Comparison of ENCODE assay signal across 14 cellular contexts in genomic region chr6:135161996-135162395, GRCh38. TPM values are rescaled to one million over a fixed set of nuclear protein-coding genes. Genes with fewer than 3 reads are reported as not detected.
DNase-seq lines count a peak whose midpoint lies in the region; ATAC-seq, FAIRE-seq and TF ChIP-seq lines count a peak whose summit lies in the region.
"Had no signal": no experiment of that assay in that cellular context is flagged by ENCODE, and none has a peak within 500 bp of the region (broad histone marks: within the 10 kb centered on the region; RNA-seq: fewer than 3 reads in every experiment).

No MANE protein-coding gene starts in this region.

- no peak overlapping the region for H2AFZ ChIP-seq in KMS-11 (ENCODE audit: low read depth)
- H2AFZ ChIP-seq in GM12878 (ENCODE audit: control insufficient read depth, low read depth, low read length): peak overlapping the region; percentile 22

- intact Hi-C loops in GM12878 (cut with micrococcal nuclease; ENCODE audit: unreplicated experiment): loop anchor here (1.0 kb wide), 1 partner anchor 159 kb away; no protein-coding TSS in a partner anchor

- H3K79me2 ChIP-seq in KMS-11 (ENCODE audit: insufficient read depth, low read depth): no peaks in the 10 kb centered on the region
- no peaks in the 10 kb centered on the region for H3K79me2 ChIP-seq in GM12878 (ENCODE audit: control insufficient read depth, insufficient read depth, low read length)

- FAIRE-seq in GM12878 (lab: Jason Lieb, UNC) (peak; percentile 31), urothelium cell line (lab: Jason Lieb, UNC) (no peak)

- SMC1A ChIA-PET in GM12878 (lab: Charles Lee; ENCODE audit: uncharacterized antibody, unreplicated experiment): interaction anchor here (0.6 to 4.5 kb wide), 15 partner anchors 10 to 788 kb away, joined by 3 to 55 read pairs (median 4); partner anchors contain the start of gene HBS1L

- 4% methylated on average over 1 of the region's 1 CpG for WGBS in GM12878 (ENCODE audit: insufficient coverage, insufficient replicate concordance, low lambda C conversion rate, missing lambda C conversion rate)

- POLR2A ChIA-PET in GM12878 (lab: Charles Lee): interaction anchor here (2.7 to 5.4 kb wide), 3 partner anchors 14 to 21 kb away, joined by 15 to 52 read pairs (median 24); partner anchors contain the start of gene MYB

- H3K9ac ChIP-seq in KMS-11 (no peak overlapping the region), GM12878 (ENCODE audit: control insufficient read depth, insufficient read depth, low read length) (peak overlapping the region; percentile 53; the same call in 1 of the 2 replicates)

- H3K36me3 ChIP-seq in KMS-11 (ENCODE audit: insufficient read depth) (no peaks in the 10 kb centered on the region), GM12878 (ENCODE audit: control insufficient read depth in 2 of 2, insufficient read depth in 2 of 2, low read length in 1 of 2) (no peaks in the 10 kb centered on the region)
- H3K36me3 ChIP-seq: BE2C, gastroesophageal sphincter had no signal

- TF ChIP-seq CTCF in KMS-11 (conservative IDR thresholded peaks at IDR 0.05; ENCODE audit: low read depth, low read length) (no peak), GM12878 (IDR thresholded peaks at IDR 0.05 in 2 of 3, conservative IDR thresholded peaks at IDR 0.05 in 1 of 3; ENCODE audit: control insufficient read depth in 2 of 3, extremely low read depth in 1 of 3, insufficient read depth in 1 of 3, low read depth in 3 of 3, low read length in 3 of 3) (no peak)

- H3K27me3 ChIP-seq in KMS-11 (ENCODE audit: insufficient read depth, low read depth): no peaks in the 10 kb centered on the region
- no peaks in the 10 kb centered on the region for H3K27me3 ChIP-seq in GM12878 (replicated peaks in 1 of 2; ENCODE audit: control insufficient read depth in 2 of 2, insufficient read depth in 2 of 2, low read length in 1 of 2)
- H3K27me3 ChIP-seq: BE2C had no signal

- H3K4me3 ChIP-seq in KMS-11 (IDR thresholded peaks at IDR 0.05; ENCODE audit: insufficient read depth, low read depth, low read length) (no peak overlapping the region), GM12878 (no peak overlapping the region)
- H3K4me3 ChIP-seq: gastroesophageal sphincter, skin epidermis had no signal

- CTCF ChIA-PET in GM12878 (lab: Yijun Ruan, JAX): interaction anchor here (0.7 to 7.2 kb wide), 17 partner anchors 10 to 160 kb away, joined by 3 to 128 read pairs (median 5); partner anchors contain the start of gene MYB

- no TSS peak for BruUV-seq in GM12878 (replicated peaks; lab: Mats Ljungman, UMichigan)

- H3K4me1 ChIP-seq in KMS-11 (ENCODE audit: low read depth, poor library complexity, severe bottlenecking) (peaks cover 26% of the 10 kb centered on the region), GM12878 (ENCODE audit: control insufficient read depth, insufficient read depth, low read length) (peaks cover 28% of the 10 kb centered on the region)
- H3K4me1 ChIP-seq: BE2C, gastroesophageal sphincter had no signal

- ATAC-seq in GM18505 (IDR thresholded peaks at IDR 0.05; ENCODE audit: unreplicated experiment): no peak
- peak; percentile 45 for ATAC-seq in GM12878
- ATAC-seq in GM18858 (IDR thresholded peaks at IDR 0.05; ENCODE audit: unreplicated experiment): no peak
- ATAC-seq: gastroesophageal sphincter had no signal

- H3K27ac ChIP-seq in KMS-11 (no peak overlapping the region), GM12878 (ENCODE audit: control insufficient read depth, insufficient read depth) (peak overlapping the region; percentile 75)
- H3K27ac ChIP-seq: 22Rv1, gastroesophageal sphincter, skin epidermis had no signal

- peak; percentile 66 for DNase-seq in NCI-H1105 treated with DMSO at 0.1 percent for 48 hours (lab: John Stamatoyannopoulos, UW)
- DNase-seq in NCI-H1105 (lab: John Stamatoyannopoulos, UW): no peak
- DNase-seq in GM12878 (ENCODE audit: low read depth, low spot score): no peak
- no peak for DNase-seq in urothelium cell line (ENCODE audit: low spot score)
- DNase-seq in COLO829 (ENCODE audit: low spot score): no peak
- DNase-seq: GF-D8, NCI-H187 had no signal

- H3K4me2 ChIP-seq in KMS-11 (peak overlapping the region; percentile 76; the same call in 1 of the 2 replicates), GM12878 (ENCODE audit: control insufficient read depth, insufficient read depth) (peak overlapping the region; percentile 77; the same call in 1 of the 2 replicates)

- in situ Hi-C loops in GM12878 (cut with MboI): no loop called here

- H4K20me1 ChIP-seq in KMS-11 (ENCODE audit: insufficient read depth): no peaks in the 10 kb centered on the region
- H4K20me1 ChIP-seq in GM12878 (ENCODE audit: control insufficient read depth, insufficient read depth): no peaks in the 10 kb centered on the region

- TF ChIP-seq RAD21 in GM12878 (IDR thresholded peaks at IDR 0.05; ENCODE audit: insufficient read depth, low read depth, low read length): no peak; the same call in 1 of the 2 replicates

- TF ChIP-seq POLR2A in GM18505 (IDR thresholded peaks at IDR 0.05; ENCODE audit: borderline replicate concordance, extremely low read depth, insufficient read depth, insufficient read length) (peak; percentile 35), GM12878 (IDR thresholded peaks at IDR 0.05; ENCODE audit: low read depth, low read length) (no peak)

- no peaks in the 10 kb centered on the region for H3K9me3 ChIP-seq in GM12878 (replicated peaks; ENCODE audit: control insufficient read depth, insufficient read depth, low read length)
- H3K9me3 ChIP-seq: BE2C, gastroesophageal sphincter had no signal

- TF ChIP-seq EP300 in GM12878 (IDR thresholded peaks at IDR 0.05; ENCODE audit: borderline replicate concordance in 1 of 2, control insufficient read depth in 1 of 2, low read depth in 2 of 2, low read length in 2 of 2): no peak

- RAD21 ChIA-PET in GM12878 (lab: Charles Lee; ENCODE audit: unreplicated experiment): interaction anchor here (1.1 to 5.0 kb wide), 12 partner anchors 12 to 107 kb away, joined by 3 to 98 read pairs (median 10); partner anchors contain the start of genes HBS1L and MYB

TF ChIP-seq in GM12878, 131 proteins besides CTCF, POLR2A, EP300 and RAD21 (continues in another document):
- TF ChIP-seq SPI1 (IDR thresholded peaks at IDR 0.05; ENCODE audit: borderline replicate concordance, insufficient read depth, low read depth, low read length): peak; percentile 10; the same call in 1 of the 2 replicates
- no peak for TF ChIP-seq MXI1 (IDR thresholded peaks at IDR 0.05; ENCODE audit: low read depth, low read length)
- no peak for TF ChIP-seq FOXK2 (IDR thresholded peaks at IDR 0.05)
- TF ChIP-seq PRDM15 (CRISPR knock-in tag; IDR thresholded peaks at IDR 0.05): no peak
- TF ChIP-seq HDAC2 (IDR thresholded peaks at IDR 0.05): no peak

RNA-seq across cellular contexts. Expression of gene MYB, which starts 19.1 kb away (rescaled TPM):
- 60.0 and 65.9 TPM in 2 replicates for total RNA-seq in GM12878 (2013; cell fraction: nucleolus; rRNA removed)
- total RNA-seq in GM12878 (2014; rRNA removed) (16.1 TPM in 2 replicates), GM12878 (2014; rRNA removed; fragmentation: Illumina TruSeq; extraction: Trizol) (21.8 and 23.2 TPM in 2 replicates), GM12878 (2021) (21.3 and 22.4 TPM in 2 replicates)
- 16.0 TPM for polyA plus RNA-seq in GM12878 (2011; ENCODE audit: low read depth)
- polyA plus RNA-seq in GM12878 (2011; rRNA removed) (20.3 and 20.7 TPM in 2 replicates), GM12878 (2014; fragmentation: Illumina TruSeq; extraction: Trizol) (25.2 and 32.5 TPM in 2 replicates), GM12878 (2014; fragmentation: Nextera tagmentation; extraction: Ambion mirVana) (10 to 100 TPM in 1 of 2 experiments, 1 to 10 TPM in 1; 7.0 to 10.3 TPM), GM12878 (2014; rRNA removed) (15.5 and 17.9 TPM in 2 replicates), GM12878 (2016; fragmentation: Nextera tagmentation; extraction: Ambion mirVana) (10 to 100 TPM; 24.1 to 29.8 TPM)
- 17.6 and 27.0 TPM in 2 replicates for polyA plus RNA-seq in GM12878 (2011; cell fraction: cytosol; rRNA removed)
- 26.4 and 28.1 TPM in 2 replicates for polyA plus RNA-seq in GM12878 (2011; cell fraction: nucleus; rRNA removed)
- 16.1 and 21.0 TPM in 2 replicates for polyA plus RNA-seq in GM12878 (2012)
- polyA minus RNA-seq in GM12878 (2011; rRNA and poly(A)+ RNA removed): 30.4 and 34.2 TPM in 2 replicates
- 12.0 and 13.7 TPM in 2 replicates for polyA minus RNA-seq in GM12878 (2011; cell fraction: cytosol; rRNA and poly(A)+ RNA removed)
- 34.0 and 50.9 TPM in 2 replicates for polyA minus RNA-seq in GM12878 (2011; cell fraction: nucleus; rRNA and poly(A)+ RNA removed)
